In genomic region chr7:30668102-30668501, GRCh38 we compare ENCODE assay signal across 37 cellular contexts. TPM values are rescaled to one million over a fixed set of nuclear protein-coding genes. Genes with fewer than 3 reads are reported as not detected.
"Had no signal": no experiment of that assay in that cellular context is flagged by ENCODE, and none has a peak within 500 bp of the region (broad histone marks: within the 10 kb centered on the region; RNA-seq: fewer than 3 reads in every experiment).

No MANE protein-coding gene starts in this region.

- H3K27me3 ChIP-seq: ascending aorta, cardiac muscle cell had no signal

- H3K4me3 Mint-ChIP-seq: activated CD4-positive, alpha-beta memory T cell treated with anti-CD3 and anti-CD28 coated beads, Interleukin-2, amount 10 ng/mL, durations not matched to agents 7 days and 5 days; activated CD4-positive, alpha-beta T cell treated with anti-CD3 and anti-CD28 coated beads for 36 hours; activated CD4-positive, alpha-beta T cell treated with anti-CD3 and anti-CD28 coated beads, Interleukin-2, amount 10 ng/mL, durations not matched to agents 7 days and 5 days; activated CD8-positive, alpha-beta memory T cell treated with anti-CD3 and anti-CD28 coated beads, Interleukin-2, amount 10 ng/mL, durations not matched to agents 7 days and 5 days; activated CD8-positive, alpha-beta T cell treated with anti-CD3 and anti-CD28 coated beads, Interleukin-2, amount 10 ng/mL, durations not matched to agents 7 days and 5 days; activated naive CD4-positive, alpha-beta T cell treated with anti-CD3 and anti-CD28 coated beads, Interleukin-2, amount 10 ng/mL, durations not matched to agents 7 days and 5 days; activated naive CD4-positive, alpha-beta T cell treated with anti-CD3 and anti-CD28 coated beads, Interleukin-2, amount 50 U/mL, for 24 hours; activated naive CD8-positive, alpha-beta T cell; activated naive CD8-positive, alpha-beta T cell treated with anti-CD3 and anti-CD28 coated beads, Interleukin-2, amount 10 ng/mL, durations not matched to agents 7 days and 5 days; activated naive CD8-positive, alpha-beta T cell treated with anti-CD3 and anti-CD28 coated beads, Interleukin-2, amount 50 U/mL, for 24 hours; activated T-cell treated with anti-CD3 and anti-CD28 coated beads, Interleukin-2, amount 50 U/mL, for 24 hours; brain; central memory CD8-positive, alpha-beta T cell; T-helper 1 cell treated with Interleukin-12 subunit alpha and Interleukin-12 subunit beta and Interleukin-4 antibody, amounts not matched to agents 30 μg/mL and 1 μg/mL, for 36 hours; T-helper 2 cell treated with Interferon-gamma antibody and Interleukin-4, amounts not matched to agents 5 μg/mL and 100 μg/mL, for 36 hours had no signal

- ATAC-seq: activated CD4-positive, alpha-beta T cell treated with anti-CD3 and anti-CD28 coated beads for 36 hours; activated CD4-positive, CD25-positive, alpha-beta regulatory T cell treated with anti-CD3 and anti-CD28 coated beads, Interleukin-2, amount 50 U/mL, for 24 hours; activated CD8-positive, alpha-beta memory T cell treated with anti-CD3 and anti-CD28 coated beads, Interleukin-2, amount 10 ng/mL, durations not matched to agents 7 days and 5 days; activated CD8-positive, alpha-beta T cell treated with anti-CD3 and anti-CD28 coated beads, Interleukin-2, amount 10 ng/mL, durations not matched to agents 7 days and 5 days; activated naive CD8-positive, alpha-beta T cell treated with anti-CD3 and anti-CD28 coated beads, Interleukin-2, amount 50 U/mL, for 24 hours had no signal

- H3K4me1 ChIP-seq: ascending aorta had no signal

- H3K9me3 ChIP-seq: ascending aorta had no signal

- H3K27me3 Mint-ChIP-seq: activated CD4-positive, alpha-beta T cell treated with anti-CD3 and anti-CD28 coated beads for 36 hours; activated CD4-positive, alpha-beta T cell treated with anti-CD3 and anti-CD28 coated beads, Interleukin-2, amount 10 ng/mL, durations not matched to agents 7 days and 5 days; activated CD8-positive, alpha-beta memory T cell treated with anti-CD3 and anti-CD28 coated beads, Interleukin-2, amount 10 ng/mL, durations not matched to agents 7 days and 5 days; activated naive CD8-positive, alpha-beta T cell treated with anti-CD3 and anti-CD28 coated beads, Interleukin-2, amount 10 ng/mL, durations not matched to agents 7 days and 5 days; central memory CD8-positive, alpha-beta T cell had no signal

- H3K4me3 ChIP-seq: ascending aorta, cardiac muscle cell had no signal

- H3K9me3 Mint-ChIP-seq: activated CD4-positive, alpha-beta memory T cell treated with anti-CD3 and anti-CD28 coated beads, Interleukin-2, amount 10 ng/mL, durations not matched to agents 7 days and 5 days; activated CD4-positive, alpha-beta T cell treated with anti-CD3 and anti-CD28 coated beads, Interleukin-2, amount 10 ng/mL, durations not matched to agents 7 days and 5 days; activated naive CD4-positive, alpha-beta T cell treated with anti-CD3 and anti-CD28 coated beads, Interleukin-2, amount 10 ng/mL, durations not matched to agents 7 days and 5 days; activated naive CD4-positive, alpha-beta T cell treated with anti-CD3 and anti-CD28 coated beads, Interleukin-2, amount 50 U/mL, for 24 hours; activated naive CD8-positive, alpha-beta T cell treated with anti-CD3 and anti-CD28 coated beads, Interleukin-2, amount 10 ng/mL, durations not matched to agents 7 days and 5 days; activated naive CD8-positive, alpha-beta T cell treated with anti-CD3 and anti-CD28 coated beads, Interleukin-2, amount 50 U/mL, for 24 hours; activated T-cell treated with anti-CD3 and anti-CD28 coated beads, Interleukin-2, amount 50 U/mL, for 24 hours; activated T-helper 2 cell treated with anti-CD3 and anti-CD28 coated beads, Interferon-gamma antibody, Interleukin-2, Interleukin-4, amounts not matched to agents 10 μg/mL and 5 μg/mL and 100 μg/mL, durations not matched to agents 14 hours and 24 hours and 36 hours; T-helper 1 cell treated with Interleukin-12 subunit alpha and Interleukin-12 subunit beta and Interleukin-4 antibody, amounts not matched to agents 30 μg/mL and 1 μg/mL, for 36 hours; T-helper 2 cell treated with Interferon-gamma antibody and Interleukin-4, amounts not matched to agents 5 μg/mL and 100 μg/mL, for 36 hours had no signal

- H3K36me3 Mint-ChIP-seq: activated CD8-positive, alpha-beta memory T cell treated with anti-CD3 and anti-CD28 coated beads, Interleukin-2, amount 10 ng/mL, durations not matched to agents 7 days and 5 days; activated naive CD4-positive, alpha-beta T cell treated with anti-CD3 and anti-CD28 coated beads, Interleukin-2, amount 10 ng/mL, durations not matched to agents 7 days and 5 days; activated naive CD4-positive, alpha-beta T cell treated with anti-CD3 and anti-CD28 coated beads, Interleukin-2, amount 50 U/mL, for 24 hours; activated naive CD8-positive, alpha-beta T cell treated with anti-CD3 and anti-CD28 coated beads, Interleukin-2, amount 10 ng/mL, durations not matched to agents 7 days and 5 days; brain had no signal

- H3K36me3 ChIP-seq: ascending aorta, cardiac muscle cell had no signal

- H3K27ac ChIP-seq: ascending aorta, cardiac muscle cell, VCaP had no signal

- H3K27ac Mint-ChIP-seq: activated CD4-positive, alpha-beta memory T cell treated with anti-CD3 and anti-CD28 coated beads, Interleukin-2, amount 10 ng/mL, durations not matched to agents 7 days and 5 days; activated CD4-positive, alpha-beta T cell treated with anti-CD3 and anti-CD28 coated beads for 36 hours; activated CD4-positive, alpha-beta T cell treated with anti-CD3 and anti-CD28 coated beads, Interleukin-2, amount 10 ng/mL, durations not matched to agents 7 days and 5 days; activated CD8-positive, alpha-beta memory T cell treated with anti-CD3 and anti-CD28 coated beads, Interleukin-2, amount 10 ng/mL, durations not matched to agents 7 days and 5 days; activated CD8-positive, alpha-beta T cell treated with anti-CD3 and anti-CD28 coated beads, Interleukin-2, amount 10 ng/mL, durations not matched to agents 7 days and 5 days; activated naive CD4-positive, alpha-beta T cell treated with anti-CD3 and anti-CD28 coated beads, Interleukin-2, amount 10 ng/mL, durations not matched to agents 7 days and 5 days; activated naive CD4-positive, alpha-beta T cell treated with anti-CD3 and anti-CD28 coated beads, Interleukin-2, amount 50 U/mL, for 24 hours; activated naive CD8-positive, alpha-beta T cell; activated naive CD8-positive, alpha-beta T cell treated with anti-CD3 and anti-CD28 coated beads, Interleukin-2, amount 10 ng/mL, durations not matched to agents 7 days and 5 days; activated naive CD8-positive, alpha-beta T cell treated with anti-CD3 and anti-CD28 coated beads, Interleukin-2, amount 50 U/mL, for 24 hours; activated T-cell treated with anti-CD3 and anti-CD28 coated beads, Interleukin-2, amount 50 U/mL, for 24 hours; activated T-helper 2 cell treated with anti-CD3 and anti-CD28 coated beads, Interferon-gamma antibody, Interleukin-2, Interleukin-4, amounts not matched to agents 10 μg/mL and 5 μg/mL and 100 μg/mL, durations not matched to agents 14 hours and 24 hours and 36 hours; T-helper 1 cell treated with Interleukin-12 subunit alpha and Interleukin-12 subunit beta and Interleukin-4 antibody, amounts not matched to agents 30 μg/mL and 1 μg/mL, for 36 hours; T-helper 2 cell treated with Interferon-gamma antibody and Interleukin-4, amounts not matched to agents 5 μg/mL and 100 μg/mL, for 36 hours had no signal

- DNase-seq: activated CD4-positive, alpha-beta memory T cell treated with anti-CD3 and anti-CD28 coated beads, Interleukin-2, amount 10 ng/mL, durations not matched to agents 7 days and 5 days; activated CD4-positive, alpha-beta T cell treated with anti-CD3 and anti-CD28 coated beads for 1 hour; activated CD4-positive, alpha-beta T cell treated with anti-CD3 and anti-CD28 coated beads for 36 hours; activated CD4-positive, alpha-beta T cell treated with anti-CD3 and anti-CD28 coated beads for 48 hours; activated CD4-positive, alpha-beta T cell treated with anti-CD3 and anti-CD28 coated beads, Interleukin-2, amount 10 ng/mL, durations not matched to agents 7 days and 5 days; activated CD4-positive, alpha-beta T cell treated with anti-CD3 and anti-CD28 coated beads, Interleukin-2, amount 50 U/mL, for 48 hours; activated CD4-positive, CD25-positive, alpha-beta regulatory T cell; activated CD8-positive, alpha-beta memory T cell treated with anti-CD3 and anti-CD28 coated beads for 24 hours; activated CD8-positive, alpha-beta memory T cell treated with anti-CD3 and anti-CD28 coated beads, Interleukin-2, amount 10 ng/mL, durations not matched to agents 7 days and 5 days; activated CD8-positive, alpha-beta memory T cell treated with anti-CD3 and anti-CD28 coated beads, Interleukin-2, amount 50 U/mL, for 48 hours; activated CD8-positive, alpha-beta T cell treated with anti-CD3 and anti-CD28 coated beads, Interleukin-2, amount 10 ng/mL, durations not matched to agents 7 days and 5 days; activated effector memory CD4-positive, alpha-beta T cell treated with Interleukin-2 at 50 U/mL for 16 hours; activated gamma-delta T cell; activated naive CD4-positive, alpha-beta T cell treated with anti-CD3 and anti-CD28 coated beads, Interleukin-2, amount 10 ng/mL, durations not matched to agents 7 days and 5 days; activated naive CD4-positive, alpha-beta T cell treated with Interleukin-2 at 50 U/mL for 16 hours; activated naive CD8-positive, alpha-beta T cell treated with anti-CD3 and anti-CD28 coated beads, Interleukin-2, amount 10 ng/mL, durations not matched to agents 7 days and 5 days; activated naive CD8-positive, alpha-beta T cell treated with anti-CD3 and anti-CD28 coated beads, Interleukin-2, amount 50 U/mL, for 24 hours; activated T-cell treated with anti-CD3 and anti-CD28 coated beads, Interleukin-2, amount 50 U/mL, for 24 hours; activated T-cell treated with anti-CD3 and anti-CD28 coated beads, Interleukin-2, amount 50 U/mL, for 48 hours; amygdala; anterior cingulate cortex; cerebellar nuclear complex; T-helper 2 cell; T-helper 9 cell had no signal

- H3K4me1 Mint-ChIP-seq: activated CD4-positive, alpha-beta memory T cell treated with anti-CD3 and anti-CD28 coated beads, Interleukin-2, amount 10 ng/mL, durations not matched to agents 7 days and 5 days; activated CD4-positive, alpha-beta T cell treated with anti-CD3 and anti-CD28 coated beads for 36 hours; activated CD4-positive, alpha-beta T cell treated with anti-CD3 and anti-CD28 coated beads, Interleukin-2, amount 10 ng/mL, durations not matched to agents 7 days and 5 days; activated CD8-positive, alpha-beta memory T cell treated with anti-CD3 and anti-CD28 coated beads, Interleukin-2, amount 10 ng/mL, durations not matched to agents 7 days and 5 days; activated naive CD4-positive, alpha-beta T cell treated with anti-CD3 and anti-CD28 coated beads, Interleukin-2, amount 10 ng/mL, durations not matched to agents 7 days and 5 days; activated naive CD4-positive, alpha-beta T cell treated with anti-CD3 and anti-CD28 coated beads, Interleukin-2, amount 50 U/mL, for 24 hours; activated naive CD8-positive, alpha-beta T cell treated with anti-CD3 and anti-CD28 coated beads, Interleukin-2, amount 10 ng/mL, durations not matched to agents 7 days and 5 days; activated naive CD8-positive, alpha-beta T cell treated with anti-CD3 and anti-CD28 coated beads, Interleukin-2, amount 50 U/mL, for 24 hours; brain; central memory CD8-positive, alpha-beta T cell had no signal

RNA-seq across cellular contexts. Expression of gene CRHR2, which starts 14.2 kb away (rescaled TPM):
- total RNA-seq: activated CD4-positive, alpha-beta memory T cell treated with anti-CD3 and anti-CD28 coated beads, Interleukin-2, amount 10 ng/mL, durations not matched to agents 7 days and 5 days; activated CD4-positive, alpha-beta T cell treated with anti-CD3 and anti-CD28 coated beads for 36 hours; activated CD4-positive, alpha-beta T cell treated with anti-CD3 and anti-CD28 coated beads, Interleukin-2, amount 10 ng/mL, durations not matched to agents 7 days and 5 days; activated CD8-positive, alpha-beta memory T cell treated with anti-CD3 and anti-CD28 coated beads, Interleukin-2, amount 10 ng/mL, durations not matched to agents 7 days and 5 days; activated CD8-positive, alpha-beta T cell treated with anti-CD3 and anti-CD28 coated beads, Interleukin-2, amount 10 ng/mL, durations not matched to agents 7 days and 5 days; activated naive CD8-positive, alpha-beta T cell treated with anti-CD3 and anti-CD28 coated beads, Interleukin-2, amount 10 ng/mL, durations not matched to agents 7 days and 5 days; activated T-helper 2 cell treated with anti-CD3 and anti-CD28 coated beads, Interferon-gamma antibody, Interleukin-2, Interleukin-4, amounts not matched to agents 10 μg/mL and 5 μg/mL and 100 μg/mL, durations not matched to agents 14 hours and 24 hours and 36 hours; bronchial epithelial cell; chondrocyte had no signal
